ENCODE assay signal across 1 cellular context in the genomic region with DNA sequence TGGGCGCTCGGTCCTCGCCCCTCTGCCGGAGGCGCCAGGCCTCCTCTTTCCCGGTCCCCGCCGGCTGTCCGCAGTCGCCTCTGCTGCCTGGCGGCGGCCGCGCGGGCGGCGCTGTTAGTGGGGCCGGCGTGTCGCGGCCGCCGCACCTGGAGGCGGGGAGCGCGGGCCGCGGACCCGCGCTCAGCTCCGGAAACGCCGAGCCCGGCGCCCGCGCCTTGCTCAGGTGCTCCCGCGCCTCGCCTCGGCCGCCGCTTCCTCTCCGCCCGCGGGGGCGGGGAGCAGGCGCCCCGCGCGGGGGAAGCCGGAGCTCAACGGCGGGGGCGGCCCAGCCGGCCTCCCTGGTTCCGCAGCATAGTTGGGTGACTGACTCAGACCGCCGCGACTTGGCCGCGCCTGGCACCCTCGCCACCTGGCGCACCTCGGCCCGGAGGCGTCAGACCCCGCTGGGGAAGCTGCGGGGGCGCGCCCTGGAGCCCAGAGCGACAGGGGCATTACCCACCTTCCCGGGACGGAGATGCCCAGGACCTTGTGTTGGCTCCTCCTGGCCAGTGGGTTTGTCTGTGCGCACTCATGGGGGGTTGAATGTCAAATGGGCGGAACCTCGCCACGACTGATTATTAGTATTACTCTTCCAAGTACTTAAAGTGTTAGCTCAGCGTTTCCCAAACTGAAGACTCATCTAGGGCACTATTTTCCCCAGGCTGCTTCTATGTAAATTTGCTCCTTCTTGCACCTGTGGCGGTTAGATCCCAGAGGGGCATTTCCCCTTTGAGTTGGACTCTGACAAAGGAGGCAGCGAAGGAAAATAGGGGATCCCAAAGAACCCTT.
TF ChIP-seq lines count a peak whose summit lies in the region.

A gene with protein sequence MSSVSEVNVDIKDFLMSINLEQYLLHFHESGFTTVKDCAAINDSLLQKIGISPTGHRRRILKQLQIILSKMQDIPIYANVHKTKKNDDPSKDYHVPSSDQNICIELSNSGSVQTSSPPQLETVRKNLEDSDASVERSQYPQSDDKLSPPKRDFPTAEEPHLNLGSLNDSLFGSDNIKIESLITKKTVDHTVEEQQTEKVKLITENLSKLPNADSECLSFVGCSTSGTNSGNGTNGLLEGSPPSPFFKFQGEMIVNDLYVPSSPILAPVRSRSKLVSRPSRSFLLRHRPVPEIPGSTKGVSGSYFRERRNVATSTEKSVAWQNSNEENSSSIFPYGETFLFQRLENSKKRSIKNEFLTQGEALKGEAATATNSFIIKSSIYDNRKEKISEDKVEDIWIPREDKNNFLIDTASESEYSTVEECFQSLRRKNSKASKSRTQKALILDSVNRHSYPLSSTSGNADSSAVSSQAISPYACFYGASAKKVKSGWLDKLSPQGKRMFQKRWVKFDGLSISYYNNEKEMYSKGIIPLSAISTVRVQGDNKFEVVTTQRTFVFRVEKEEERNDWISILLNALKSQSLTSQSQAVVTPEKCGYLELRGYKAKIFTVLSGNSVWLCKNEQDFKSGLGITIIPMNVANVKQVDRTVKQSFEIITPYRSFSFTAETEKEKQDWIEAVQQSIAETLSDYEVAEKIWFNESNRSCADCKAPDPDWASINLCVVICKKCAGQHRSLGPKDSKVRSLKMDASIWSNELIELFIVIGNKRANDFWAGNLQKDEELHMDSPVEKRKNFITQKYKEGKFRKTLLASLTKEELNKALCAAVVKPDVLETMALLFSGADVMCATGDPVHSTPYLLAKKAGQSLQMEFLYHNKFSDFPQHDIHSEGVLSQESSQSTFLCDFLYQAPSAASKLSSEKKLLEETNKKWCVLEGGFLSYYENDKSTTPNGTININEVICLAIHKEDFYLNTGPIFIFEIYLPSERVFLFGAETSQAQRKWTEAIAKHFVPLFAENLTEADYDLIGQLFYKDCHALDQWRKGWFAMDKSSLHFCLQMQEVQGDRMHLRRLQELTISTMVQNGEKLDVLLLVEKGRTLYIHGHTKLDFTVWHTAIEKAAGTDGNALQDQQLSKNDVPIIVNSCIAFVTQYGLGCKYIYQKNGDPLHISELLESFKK (N-terminal part only) (minus strand): TSS at position 258 of the 828 bp plus-strand sequence. CDS start 15,028 bp downstream, outside the sequence.

TF ChIP-seq in IMR-90, 13 proteins besides CTCF, POLR2A, EP300 and RAD21:
- no peak for TF ChIP-seq CHD1 (IDR thresholded peaks at IDR 0.05; ENCODE audit: low read depth, low read length)
- no peak for TF ChIP-seq RFX5 (IDR thresholded peaks at IDR 0.05; ENCODE audit: low read depth, low read length)
- TF ChIP-seq, protein P1, sequence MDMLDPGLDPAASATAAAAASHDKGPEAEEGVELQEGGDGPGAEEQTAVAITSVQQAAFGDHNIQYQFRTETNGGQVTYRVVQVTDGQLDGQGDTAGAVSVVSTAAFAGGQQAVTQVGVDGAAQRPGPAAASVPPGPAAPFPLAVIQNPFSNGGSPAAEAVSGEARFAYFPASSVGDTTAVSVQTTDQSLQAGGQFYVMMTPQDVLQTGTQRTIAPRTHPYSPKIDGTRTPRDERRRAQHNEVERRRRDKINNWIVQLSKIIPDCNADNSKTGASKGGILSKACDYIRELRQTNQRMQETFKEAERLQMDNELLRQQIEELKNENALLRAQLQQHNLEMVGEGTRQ (IDR thresholded peaks at IDR 0.05; ENCODE audit: low read depth, low read length), result no peak
- TF ChIP-seq MXI1 (IDR thresholded peaks at IDR 0.05; ENCODE audit: borderline replicate concordance, low read depth, low read length), result no peak
- TF ChIP-seq SMC3 (IDR thresholded peaks at IDR 0.05; ENCODE audit: low read depth, low read length), result no peak
- TF ChIP-seq BHLHE40 (IDR thresholded peaks at IDR 0.05; ENCODE audit: low read depth, low read length), result no peak
- no peak for TF ChIP-seq RCOR1 (IDR thresholded peaks at IDR 0.05; ENCODE audit: insufficient replicate concordance, low read length)
- no peak for TF ChIP-seq NFE2L2 (IDR thresholded peaks at IDR 0.05; ENCODE audit: low read depth, low read length)
- no peak for TF ChIP-seq CEBPB (IDR thresholded peaks at IDR 0.05; ENCODE audit: low read depth, low read length)
